8 cellular contexts compared by ENCODE assay signal in genomic region chr10:110208614-110209398, GRCh38. TPM values are rescaled to one million over a fixed set of nuclear protein-coding genes. Genes with fewer than 3 reads are reported as not detected.
DNase-seq lines count a peak whose midpoint lies in the region; ATAC-seq, FAIRE-seq and TF ChIP-seq lines count a peak whose summit lies in the region.

No MANE protein-coding gene starts in this region.

- H3K36me3 ChIP-seq in small intestine (ENCODE audit: control insufficient read depth in 2 of 2, insufficient read depth in 2 of 2, low read length in 2 of 2): no peaks in the 10 kb centered on the region

- DNase-seq in AG04450 (ENCODE audit: low read depth, low spot score): no peak
- DNase-seq in GM12891 (ENCODE audit: insufficient read length, low spot score): peak; percentile 34
- DNase-seq in RWPE1 (ENCODE audit: low spot score): peak; percentile 54
- peak; percentile 54 for DNase-seq in MCF 10A (ENCODE audit: unreplicated experiment)
- DNase-seq in inferior parietal cortex (ENCODE audit: extremely low spot score): peak; percentile 63
- DNase-seq in small intestine: peak; percentile 46
- DNase-seq in iPS-NIHi11 (ENCODE audit: low spot score): no peak

- H3K27ac ChIP-seq in AG04450 (ENCODE audit: low read depth, low read length): peak overlapping the region; percentile 65
- peak overlapping the region; percentile 90 for H3K27ac ChIP-seq in RWPE1
- H3K27ac ChIP-seq in small intestine (ENCODE audit: low read depth in 1 of 2, low read length in 1 of 2): peak overlapping the region; percentile 83 to 85

- intact Hi-C loops in MCF 10A (cut with micrococcal nuclease): loop anchor here (1.0 kb wide), 1 partner anchor 70 kb away; no protein-coding TSS in a partner anchor

- peak overlapping the region; percentile 84 for H3K4me3 Mint-ChIP-seq in MCF 10A (ENCODE audit: unreplicated experiment)

- TF ChIP-seq CTCF in AG04450 (IDR thresholded peaks at IDR 0.05; ENCODE audit: low read depth, low read length): peak; percentile 29; the same call in 1 of the 2 replicates
- TF ChIP-seq CTCF in RWPE1 (conservative IDR thresholded peaks at IDR 0.05; ENCODE audit: low read depth): 0 out of 2 replicates have a peak, but pooled peaks have one; percentile 19
- TF ChIP-seq CTCF in MCF 10A (IDR thresholded peaks at IDR 0.05; ENCODE audit: unreplicated experiment): no peak

- peaks cover 0 to 6% of the 10 kb centered on the region in 2 donors for H3K4me1 ChIP-seq in small intestine (ENCODE audit: control insufficient read depth in 2 of 2, insufficient read depth in 1 of 2, low read depth in 1 of 2, low read length in 1 of 2)

- no peaks in the 10 kb centered on the region for H3K9me3 Mint-ChIP-seq in MCF 10A (ENCODE audit: unreplicated experiment)

- TF ChIP-seq POLR2A in GM12891 (IDR thresholded peaks at IDR 0.05; ENCODE audit: low read depth, low read length): no peak

- H3K36me3 Mint-ChIP-seq in MCF 10A (ENCODE audit: insufficient read depth, unreplicated experiment): peaks cover 10% of the 10 kb centered on the region

- POLR2A ChIA-PET in AG04450 (lab: Yijun Ruan, JAX): interaction anchor here (0.6 to 2.7 kb wide), 7 partner anchors 13 to 482 kb away, joined by 3 to 19 read pairs (median 6); partner anchors contain the start of gene SMNDC1
- POLR2A ChIA-PET in RWPE1 (lab: Yijun Ruan, JAX; ENCODE audit: low non-redundant PET): interaction anchor here (1.1 kb wide), 1 partner anchor 36 kb away, joined by 4 read pairs; no protein-coding TSS in a partner anchor
- POLR2A ChIA-PET in MCF 10A (lab: Yijun Ruan, JAX): interaction anchor here (0.6 to 8.5 kb wide), 39 partner anchors 11 to 643 kb away, joined by 3 to 288 read pairs (median 5); partner anchors contain the start of gene SMNDC1

- BruUV-seq in MCF 10A (replicated peaks; lab: Mats Ljungman, UMichigan): no TSS peak

- peak; percentile 91 for FAIRE-seq in GM12891 (lab: Jason Lieb, UNC)
- no peak for FAIRE-seq in small intestine (lab: Jason Lieb, UNC)

- H3K9me3 ChIP-seq in AG04450 (ENCODE audit: control insufficient read depth, insufficient read depth, low read length): no peaks in the 10 kb centered on the region; the same call in 1 of the 2 replicates
- no peaks in the 10 kb centered on the region for H3K9me3 ChIP-seq in small intestine (ENCODE audit: control insufficient read depth, low read depth)

- H3K4me1 Mint-ChIP-seq in MCF 10A (ENCODE audit: insufficient read depth, unreplicated experiment): peaks cover 22% of the 10 kb centered on the region

- H3K27ac Mint-ChIP-seq in MCF 10A (ENCODE audit: low read depth, unreplicated experiment): peak overlapping the region; percentile 82

- no peak for ATAC-seq in GM21825 (IDR thresholded peaks at IDR 0.05; ENCODE audit: unreplicated experiment)

- CTCF ChIA-PET in AG04450 (lab: Charles Lee): interaction anchor here (0.6 to 4.8 kb wide), 9 partner anchors 8 to 161 kb away, joined by 3 to 24 read pairs (median 6); no protein-coding TSS in a partner anchor
- CTCF ChIA-PET in RWPE1 (lab: Yijun Ruan, JAX): interaction anchor here (0.6 to 2.1 kb wide), 14 partner anchors 10 to 1629 kb away, joined by 3 to 10 read pairs (median 4); no protein-coding TSS in a partner anchor
- CTCF ChIA-PET in MCF 10A (lab: Yijun Ruan, JAX): interaction anchor here (0.5 to 5.7 kb wide), 21 partner anchors 8 to 315 kb away, joined by 3 to 54 read pairs (median 4); partner anchors contain the start of gene SMNDC1

- H3K27me3 ChIP-seq in AG04450 (ENCODE audit: control insufficient read depth, insufficient read depth, low read length) (peaks cover 11% of the 10 kb centered on the region), small intestine (ENCODE audit: control insufficient read depth in 2 of 2, insufficient read depth in 2 of 2, low read length in 2 of 2) (no peaks in the 10 kb centered on the region)

- H3K27me3 Mint-ChIP-seq in MCF 10A (ENCODE audit: insufficient read depth, unreplicated experiment): no peaks in the 10 kb centered on the region

- H3K4me3 ChIP-seq in AG04450 (ENCODE audit: low read depth, low read length) (peak overlapping the region; percentile 78), small intestine (ENCODE audit: low read depth in 1 of 2, low read length in 2 of 2) (peak overlapping the region; percentile 56 to 79)

- WGBS in small intestine, 3 donors: 0 to 1% (median 0%) methylated on average over 39 to 44 of the region's 44 CpGs

TF ChIP-seq in GM12891, 5 proteins besides CTCF, POLR2A, EP300 and RAD21:
- TF ChIP-seq POU2F2 (IDR thresholded peaks at IDR 0.05; ENCODE audit: low read depth, low read length) (no peak), PAX5 (IDR thresholded peaks at IDR 0.05; ENCODE audit: insufficient read depth, low read length, severe bottlenecking) (no peak), POLR2AphosphoS5 (IDR thresholded peaks at IDR 0.05; ENCODE audit: low read depth, low read length) (no peak), TAF1 (IDR thresholded peaks at IDR 0.05; ENCODE audit: low read depth, low read length) (no peak), SPI1 (IDR thresholded peaks at IDR 0.05; ENCODE audit: low read depth, low read length) (no peak)

RNA-seq across cellular contexts. Expression of gene MXI1, which starts 1.4 kb away (rescaled TPM):
- 13.7 and 17.3 TPM in 2 replicates for polyA plus RNA-seq in AG04450 (2011; rRNA removed)
- 12.0 and 13.5 TPM in 2 replicates for polyA minus RNA-seq in AG04450 (2011; rRNA and poly(A)+ RNA removed)
- 12.5 TPM for polyA plus RNA-seq in GM12891 (2012; ENCODE audit: low read depth, missing spikeins)
- total RNA-seq in MCF 10A (2022): 16.9 and 19.5 TPM in 2 replicates
- 10 to 100 TPM; 12.0 to 19.2 (median 16.8) TPM for polyA plus RNA-seq in small intestine

Comparison
In these comparisons a context has a peak if more than half of its experiments do, and no peak if none do; other contexts are left out.
1. DNase-seq: peak in GM12891 (single experiment), RWPE1 (single experiment), MCF 10A (single experiment), inferior parietal cortex (single experiment) and small intestine (single experiment); none in AG04450 (single experiment) and iPS-NIHi11 (single experiment).
2. Peak in every context shown above with its lines, with median percentiles within 50 percentile points of each other: H3K27ac ChIP-seq.